22 cellular contexts compared by ENCODE assay signal in the genomic region with DNA sequence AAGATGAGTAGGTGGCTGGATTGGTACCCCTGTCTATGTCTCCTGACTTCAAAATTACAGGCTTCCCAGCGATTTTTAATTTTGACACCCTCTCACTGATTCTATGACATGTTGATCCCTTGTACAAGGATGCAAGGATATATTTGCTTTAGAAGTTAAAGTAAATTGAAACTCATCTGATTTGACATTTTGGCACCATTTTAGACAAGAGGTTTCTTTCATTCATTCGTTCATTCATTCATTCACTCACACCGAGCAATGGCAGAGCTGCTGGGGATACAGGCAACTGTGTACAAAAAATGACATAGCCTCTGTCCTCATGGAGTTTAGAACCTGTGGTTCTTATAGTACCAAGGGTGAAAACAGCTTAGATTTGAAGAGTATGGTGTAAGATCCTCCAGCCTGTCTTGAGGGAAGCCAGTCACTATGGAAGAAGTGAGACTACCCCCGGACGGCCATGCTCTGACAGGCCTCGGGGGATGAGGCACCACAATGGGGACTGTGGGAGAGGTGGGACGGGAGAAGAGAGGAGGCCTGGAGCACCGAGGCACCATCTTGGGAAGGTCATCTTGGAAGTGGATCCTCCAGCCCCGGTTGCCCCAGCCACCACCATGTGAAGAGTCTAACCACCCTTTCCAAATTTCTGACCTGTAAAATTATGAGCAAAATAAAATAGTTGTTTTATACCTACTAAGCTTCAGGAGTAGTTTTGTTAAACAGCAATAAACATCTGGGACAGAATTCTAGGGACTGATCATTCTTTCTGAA. TPM values are rescaled to one million over a fixed set of nuclear protein-coding genes. Genes with fewer than 3 reads are reported as not detected.
"Had no signal": no experiment of that assay in that cellular context is flagged by ENCODE, and none has a peak within 500 bp of the region (broad histone marks: within the 10 kb centered on the region; RNA-seq: fewer than 3 reads in every experiment).

No MANE protein-coding gene starts in this region.

- H3K36me3 Mint-ChIP-seq: natural killer cell had no signal

- H3K27ac ChIP-seq: left lung, WERI-Rb-1 had no signal

- H3K4me1 Mint-ChIP-seq: activated CD4-positive, alpha-beta T cell treated with anti-CD3 and anti-CD28 coated beads, Interleukin-2, amount 10 ng/mL, durations not matched to agents 7 days and 5 days; natural killer cell had no signal

- H3K36me3 ChIP-seq: gastrocnemius medialis, left lung, tibial artery, WERI-Rb-1 had no signal

- FAIRE-seq: colon, TTC549 had no signal

- H3K9me3 Mint-ChIP-seq: natural killer cell had no signal

- H3K4me3 ChIP-seq: gastrocnemius medialis, left lung, lung, tibial artery had no signal

- ATAC-seq: activated naive CD4-positive, alpha-beta T cell treated with anti-CD3 and anti-CD28 coated beads, Interleukin-2, amount 50 U/mL, for 72 hours; esophagus mucosa; gastrocnemius medialis; left lung; natural killer cell had no signal

- H3K27me3 ChIP-seq: gastrocnemius medialis, tibial artery had no signal

- DNase-seq: activated CD4-positive, alpha-beta T cell treated with anti-CD3 and anti-CD28 coated beads, Interleukin-2, amount 10 ng/mL, durations not matched to agents 7 days and 5 days; activated CD4-positive, CD25-positive, alpha-beta regulatory T cell treated with anti-CD3 and anti-CD28 coated beads, Interleukin-2, amount 50 U/mL, for 72 hours; activated T-cell treated with anti-CD3 and anti-CD28 coated beads, Interleukin-2, amount 50 U/mL, for 1 hour; central memory CD4-positive, alpha-beta T cell; effector memory CD4-positive, alpha-beta T cell; gastrocnemius medialis; hippocampal formation; kidney glomerular epithelial cell; left lung; natural killer cell; retina; stimulated activated CD4-positive, alpha-beta T cell treated with anti-CD3 and anti-CD28 coated beads, Interleukin-1b, Interleukin-23, amount 100 ng/mL, for 48 hours; T-helper 1 cell; tibial artery; WERI-Rb-1 had no signal

- H3K9me3 ChIP-seq: gastrocnemius medialis had no signal

- H3K4me3 Mint-ChIP-seq: activated CD4-positive, alpha-beta T cell treated with anti-CD3 and anti-CD28 coated beads, Interleukin-2, amount 10 ng/mL, durations not matched to agents 7 days and 5 days; natural killer cell; stimulated activated naive CD8-positive, alpha-beta T cell treated with anti-CD3 and anti-CD28 coated beads, Interleukin-15, Interleukin-2, amounts not matched to agents 100 ng/mL and 50 ng/mL, for 24 hours had no signal

- H3K27ac Mint-ChIP-seq: activated CD4-positive, alpha-beta T cell treated with anti-CD3 and anti-CD28 coated beads, Interleukin-2, amount 10 ng/mL, durations not matched to agents 7 days and 5 days; activated naive CD4-positive, alpha-beta T cell treated with anti-CD3 and anti-CD28 coated beads, Interleukin-2, amount 50 U/mL, for 72 hours; natural killer cell; progenitor cell of endocrine pancreas; stimulated activated naive CD8-positive, alpha-beta T cell treated with anti-CD3 and anti-CD28 coated beads, Interleukin-15, Interleukin-2, amounts not matched to agents 100 ng/mL and 50 ng/mL, for 24 hours had no signal

RNA-seq across cellular contexts. Expression of a gene that starts 16.2 kb away (rescaled TPM):
- total RNA-seq: natural killer cell had no signal
